ENCODE assay signal across 26 cellular contexts in genomic region chr2:184032983-184033382, GRCh38.
"Had no signal": no experiment of that assay in that cellular context is flagged by ENCODE, and none has a peak within 500 bp of the region (broad histone marks: within the 10 kb centered on the region; RNA-seq: fewer than 3 reads in every experiment).

No MANE protein-coding gene starts in this region.

- H3K36me3 ChIP-seq: left lung, lower lobe of right lung, pancreas, prostate gland, spleen, suprapubic skin, thoracic aorta, tibial artery, upper lobe of right lung had no signal

- H3K4me1 ChIP-seq: left lung, lower lobe of right lung, prostate gland, spleen, suprapubic skin, tibial artery, upper lobe of right lung had no signal

- DNase-seq: hypothalamus; immature natural killer cell; kidney; left colon; left lung; lower lobe of right lung; mammary epithelial cell; mesendoderm; naive B cell; natural killer cell; pancreas; posterior cingulate gyrus; retina; right cardiac atrium; small intestine; spleen; stimulated activated CD4-positive, alpha-beta T cell treated with anti-CD3 and anti-CD28 coated beads, Interleukin-4, amount 100 ng/mL, for 24 hours; stimulated activated naive CD4-positive, alpha-beta T cell; tibial artery; trophoblast cell; upper lobe of right lung had no signal

- H3K27me3 ChIP-seq: left lung, pancreas, spleen, suprapubic skin, tibial artery, upper lobe of right lung had no signal

- H3K4me3 ChIP-seq: left lung, lower lobe of right lung, pancreas, prostate gland, spleen, suprapubic skin, thoracic aorta, tibial artery, upper lobe of right lung had no signal

- ATAC-seq: left colon; left lung; lower lobe of right lung; natural killer cell; pancreas; right cardiac atrium; sciatic nerve; stimulated activated effector memory CD8-positive, alpha-beta T cell treated with anti-CD3 and anti-CD28 coated beads, Interleukin-12 subunit alpha, Interleukin-12 subunit beta, amount 100 ng/mL, for 72 hours; upper lobe of right lung had no signal

- H3K9me3 ChIP-seq: left lung, lower lobe of right lung, pancreas, prostate gland, spleen, suprapubic skin, thoracic aorta, tibial artery, upper lobe of right lung had no signal

- H3K27ac ChIP-seq: left lung, lower lobe of right lung, pancreas, prostate gland, spleen, suprapubic skin, thoracic aorta, tibial artery, upper lobe of right lung had no signal
